In the genomic region with DNA sequence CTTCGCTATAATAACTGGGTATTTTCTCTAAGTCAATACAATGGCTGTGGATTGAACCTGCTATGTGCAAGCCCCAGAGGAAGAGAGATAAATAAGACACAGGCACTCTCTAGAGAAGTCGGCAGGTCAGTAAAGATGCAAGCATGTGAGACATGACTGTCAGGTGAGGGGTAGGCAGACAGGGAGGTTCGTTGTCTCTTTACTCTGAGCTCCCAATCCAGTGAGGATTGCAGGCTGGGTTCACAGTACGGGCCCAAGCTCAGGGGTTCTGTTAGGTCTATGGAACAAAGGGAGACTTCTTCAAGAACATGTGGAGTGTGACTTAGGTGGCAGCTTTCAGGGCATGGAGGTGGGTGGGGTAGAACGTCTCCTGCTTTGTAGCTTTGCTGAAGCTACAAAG, we compare ENCODE assay signal across 23 cellular contexts.
"Had no signal": no experiment of that assay in that cellular context is flagged by ENCODE, and none has a peak within 500 bp of the region (broad histone marks: within the 10 kb centered on the region; RNA-seq: fewer than 3 reads in every experiment).

No MANE protein-coding gene starts in this region.

- H3K27ac ChIP-seq: ovary, parathyroid adenoma, psoas muscle, right lobe of liver, sigmoid colon, stomach, thoracic aorta, thyroid gland, tibial nerve, upper lobe of left lung, vagina had no signal

- H3K4me1 ChIP-seq: parathyroid adenoma, psoas muscle, right lobe of liver, sigmoid colon, stomach, thyroid gland, tibial nerve, upper lobe of left lung, vagina had no signal

- H3K9ac ChIP-seq: parathyroid adenoma had no signal

- H3K36me3 ChIP-seq: ovary, right lobe of liver, sigmoid colon, stomach, thoracic aorta, thyroid gland, tibial nerve, upper lobe of left lung, vagina had no signal

- H3K9me3 ChIP-seq: ovary, psoas muscle, right lobe of liver, sigmoid colon, stomach, thoracic aorta, thyroid gland, tibial nerve, upper lobe of left lung, vagina had no signal

- H3K27me3 ChIP-seq: ovary, right lobe of liver, sigmoid colon, stomach, thyroid gland, tibial nerve, upper lobe of left lung, vagina had no signal

- H3K4me3 ChIP-seq: ovary, psoas muscle, right lobe of liver, sigmoid colon, stomach, thoracic aorta, thyroid gland, tibial nerve, upper lobe of left lung, vagina had no signal

- DNase-seq: nephron progenitor cell; occipital lobe; ovary; posterior cingulate gyrus; psoas muscle; right cardiac atrium; right lobe of liver; sigmoid colon; small intestine; stimulated activated CD4-positive, alpha-beta T cell treated with anti-CD3 and anti-CD28 coated beads, Interleukin-15, amount 100 ng/mL, for 24 hours; stimulated activated CD4-positive, alpha-beta T cell treated with anti-CD3 and anti-CD28 coated beads, Interleukin-2, amount 100 ng/mL, for 24 hours; stimulated activated CD4-positive, alpha-beta T cell treated with anti-CD3 and anti-CD28 coated beads, Interleukin-2, amount 100 ng/mL, for 48 hours; stimulated activated CD4-positive, alpha-beta T cell treated with anti-CD3 and anti-CD28 coated beads, Interleukin-4, amount 100 ng/mL, for 24 hours; stimulated activated naive B cell treated with anti-CD40 and anti-IgM and Interleukin-4, amounts not matched to agents 10 μg/mL and 1 μg/mL and 100 μg/mL, for 72 hours; stimulated activated naive CD4-positive, alpha-beta T cell treated with Interleukin-2 at 50 U/mL for 16 hours; stomach; thyroid gland; trophoblast cell; upper lobe of left lung had no signal
